ENCODE assay signal across 30 cellular contexts in genomic region chr12:57370084-57370483, GRCh38.
"Had no signal": no experiment of that assay in that cellular context is flagged by ENCODE, and none has a peak within 500 bp of the region (broad histone marks: within the 10 kb centered on the region; RNA-seq: fewer than 3 reads in every experiment).

No MANE protein-coding gene starts in this region.

- H3K27ac ChIP-seq: breast epithelium, cardiac muscle cell, colonic mucosa, epithelial cell of prostate, esophagus squamous epithelium, gastroesophageal sphincter had no signal

- FAIRE-seq: endometrium, endothelial cell of umbilical vein had no signal

- H3K27me3 ChIP-seq: ascending aorta, breast epithelium, cardiac muscle cell, colonic mucosa, esophagus squamous epithelium, gastroesophageal sphincter, heart right ventricle had no signal

- H3K4me1 ChIP-seq: breast epithelium, colonic mucosa had no signal

- H3K27ac Mint-ChIP-seq: activated CD4-positive, alpha-beta memory T cell treated with anti-CD3 and anti-CD28 coated beads for 36 hours; activated CD4-positive, alpha-beta T cell treated with anti-CD3 and anti-CD28 coated beads for 36 hours; activated CD4-positive, alpha-beta T cell treated with anti-CD3 and anti-CD28 coated beads, Interleukin-2, amount 10 ng/mL, durations not matched to agents 24 days and 14 days; activated naive CD4-positive, alpha-beta T cell treated with anti-CD3 and anti-CD28 coated beads, Interleukin-2, amount 10 ng/mL, durations not matched to agents 7 days and 5 days; activated naive CD8-positive, alpha-beta T cell; activated T-helper 17 cell treated with anti-CD3 and anti-CD28 coated beads, Interleukin-2, amount 50 U/mL, for 72 hours; T-helper 17 cell; T-helper 2 cell treated with Interferon-gamma antibody and Interleukin-4, amounts not matched to agents 5 μg/mL and 100 μg/mL, for 36 hours had no signal

- ATAC-seq: activated CD4-positive, alpha-beta T cell treated with anti-CD3 and anti-CD28 coated beads for 36 hours; activated T-cell treated with anti-CD3 and anti-CD28 coated beads, Interleukin-2, amount 50 U/mL, for 4 hours; activated T-helper 17 cell treated with anti-CD3 and anti-CD28 coated beads, Interleukin-2, amount 50 U/mL, for 72 hours; gastroesophageal sphincter; heart right ventricle; T-helper 17 cell had no signal

- H3K27me3 Mint-ChIP-seq: activated CD4-positive, alpha-beta memory T cell treated with anti-CD3 and anti-CD28 coated beads for 36 hours; activated CD4-positive, alpha-beta T cell treated with anti-CD3 and anti-CD28 coated beads for 36 hours; activated CD4-positive, alpha-beta T cell treated with anti-CD3 and anti-CD28 coated beads, Interleukin-2, amount 10 ng/mL, durations not matched to agents 24 days and 14 days; activated naive CD4-positive, alpha-beta T cell treated with anti-CD3 and anti-CD28 coated beads, Interleukin-2, amount 10 ng/mL, durations not matched to agents 7 days and 5 days; activated naive CD8-positive, alpha-beta T cell; activated T-helper 17 cell treated with anti-CD3 and anti-CD28 coated beads, Interleukin-2, amount 50 U/mL, for 72 hours; brain; T-helper 17 cell had no signal

- H3K4me3 Mint-ChIP-seq: activated CD4-positive, alpha-beta memory T cell treated with anti-CD3 and anti-CD28 coated beads for 36 hours; activated CD4-positive, alpha-beta T cell treated with anti-CD3 and anti-CD28 coated beads for 36 hours; activated CD4-positive, alpha-beta T cell treated with anti-CD3 and anti-CD28 coated beads, Interleukin-2, amount 10 ng/mL, durations not matched to agents 24 days and 14 days; activated naive CD4-positive, alpha-beta T cell treated with anti-CD3 and anti-CD28 coated beads, Interleukin-2, amount 10 ng/mL, durations not matched to agents 7 days and 5 days; activated naive CD8-positive, alpha-beta T cell; activated T-cell treated with anti-CD3 and anti-CD28 coated beads, Interleukin-2, amount 50 U/mL, for 4 hours; activated T-helper 17 cell treated with anti-CD3 and anti-CD28 coated beads, Interleukin-2, amount 50 U/mL, for 72 hours; brain; T-helper 17 cell; T-helper 2 cell treated with Interferon-gamma antibody and Interleukin-4, amounts not matched to agents 5 μg/mL and 100 μg/mL, for 36 hours had no signal

- H3K4me1 Mint-ChIP-seq: activated CD4-positive, alpha-beta T cell treated with anti-CD3 and anti-CD28 coated beads, Interleukin-2, amount 10 ng/mL, durations not matched to agents 24 days and 14 days; activated naive CD4-positive, alpha-beta T cell treated with anti-CD3 and anti-CD28 coated beads, Interleukin-2, amount 10 ng/mL, durations not matched to agents 7 days and 5 days; activated T-helper 17 cell treated with anti-CD3 and anti-CD28 coated beads, Interleukin-2, amount 50 U/mL, for 72 hours had no signal

- H3K36me3 ChIP-seq: ascending aorta, breast epithelium, cardiac muscle cell, colonic mucosa, gastroesophageal sphincter had no signal

- H3K4me3 ChIP-seq: ascending aorta, breast epithelium, cardiac muscle cell, colonic mucosa, esophagus squamous epithelium, gastroesophageal sphincter, heart right ventricle had no signal

- H3K9me3 ChIP-seq: colonic mucosa had no signal

- DNase-seq: activated CD4-positive, alpha-beta memory T cell treated with anti-CD3 and anti-CD28 coated beads for 36 hours; activated CD4-positive, alpha-beta T cell treated with anti-CD3 and anti-CD28 coated beads for 36 hours; activated CD4-positive, alpha-beta T cell treated with anti-CD3 and anti-CD28 coated beads, Interleukin-2, amount 10 ng/mL, durations not matched to agents 24 days and 14 days; activated CD4-positive, CD25-positive, alpha-beta regulatory T cell; activated CD4-positive, CD25-positive, alpha-beta regulatory T cell treated with anti-CD3 and anti-CD28 coated beads, Interleukin-2, amount 50 U/mL, for 72 hours; activated CD8-positive, alpha-beta memory T cell treated with anti-CD3 and anti-CD28 coated beads for 24 hours; activated effector memory CD4-positive, alpha-beta T cell treated with Interleukin-2 at 50 U/mL for 16 hours; activated naive CD4-positive, alpha-beta T cell treated with anti-CD3 and anti-CD28 coated beads, Interleukin-2, amount 10 ng/mL, durations not matched to agents 7 days and 5 days; activated T-cell treated with anti-CD3 and anti-CD28 coated beads, Interleukin-2, amount 50 U/mL, for 4 hours; central memory CD4-positive, alpha-beta T cell; cerebellar nuclear complex; colonic mucosa; effector CD8-positive, alpha-beta T cell; esophagus squamous epithelium; foreskin melanocyte; heart right ventricle; T-helper 1 cell; T-helper 17 cell; T1000 had no signal
